Comparison of ENCODE assay signal across 37 cellular contexts in the genomic region with DNA sequence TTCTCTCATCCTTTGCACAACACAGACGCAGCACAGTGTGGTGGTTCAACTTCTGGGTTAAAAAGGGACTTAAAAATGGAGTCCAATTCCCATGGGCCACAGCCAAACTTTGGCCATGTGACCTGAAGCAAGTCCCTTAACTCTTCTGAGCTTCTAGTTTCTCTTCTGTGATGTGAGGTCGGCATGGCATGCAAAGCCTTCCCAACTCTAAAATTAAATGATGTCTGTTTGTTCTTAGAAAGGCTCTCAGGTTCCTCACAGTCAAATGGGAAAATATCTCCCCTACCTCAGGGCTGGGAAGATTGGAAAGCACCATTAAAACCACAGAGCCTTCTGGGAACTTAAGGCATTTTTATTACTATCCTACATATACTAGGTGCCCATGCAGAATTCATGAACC. TPM values are rescaled to one million over a fixed set of nuclear protein-coding genes. Genes with fewer than 3 reads are reported as not detected.
"Had no signal": no experiment of that assay in that cellular context is flagged by ENCODE, and none has a peak within 500 bp of the region (broad histone marks: within the 10 kb centered on the region; RNA-seq: fewer than 3 reads in every experiment).

No MANE protein-coding gene starts in this region.

- H3K9me3 ChIP-seq: adrenal gland, ascending aorta, breast epithelium, colonic mucosa, gastroesophageal sphincter had no signal

- H3K4me3 ChIP-seq: adrenal gland, ascending aorta, breast epithelium, cardiac muscle cell, colonic mucosa, dorsolateral prefrontal cortex, gastroesophageal sphincter had no signal

- H3K4me1 Mint-ChIP-seq: activated CD4-positive, alpha-beta T cell treated with anti-CD3 and anti-CD28 coated beads for 36 hours; activated CD4-positive, alpha-beta T cell treated with anti-CD3 and anti-CD28 coated beads, Interleukin-2, amount 10 ng/mL, durations not matched to agents 24 days and 14 days; activated CD8-positive, alpha-beta memory T cell treated with anti-CD3 and anti-CD28 coated beads, Interleukin-2, amount 10 ng/mL, durations not matched to agents 7 days and 5 days; activated naive CD4-positive, alpha-beta T cell treated with anti-CD3 and anti-CD28 coated beads, Interleukin-2, amount 50 U/mL, for 24 hours; activated naive CD8-positive, alpha-beta T cell treated with anti-CD3 and anti-CD28 coated beads for 36 hours; activated naive CD8-positive, alpha-beta T cell treated with anti-CD3 and anti-CD28 coated beads, Interleukin-2, amount 50 U/mL, for 24 hours; endodermal cell; T-cell had no signal

- H3K27me3 ChIP-seq: adrenal gland, ascending aorta, breast epithelium, cardiac muscle cell, colonic mucosa, dorsolateral prefrontal cortex, gastroesophageal sphincter had no signal

- H3K27ac ChIP-seq: adrenal gland, ascending aorta, breast epithelium, cardiac muscle cell, colonic mucosa, dorsolateral prefrontal cortex, gastroesophageal sphincter, WERI-Rb-1 had no signal

- DNase-seq: activated CD4-positive, alpha-beta memory T cell treated with anti-CD3 and anti-CD28 coated beads for 36 hours; activated CD4-positive, alpha-beta T cell treated with anti-CD3 and anti-CD28 coated beads for 36 hours; activated CD4-positive, alpha-beta T cell treated with anti-CD3 and anti-CD28 coated beads, Interleukin-2, amount 10 ng/mL, durations not matched to agents 24 days and 14 days; activated CD4-positive, CD25-positive, alpha-beta regulatory T cell; activated CD4-positive, CD25-positive, alpha-beta regulatory T cell treated with anti-CD3 and anti-CD28 coated beads, Interleukin-2, amount 50 U/mL, for 72 hours; activated CD8-positive, alpha-beta memory T cell treated with anti-CD3 and anti-CD28 coated beads, Interleukin-2, amount 10 ng/mL, durations not matched to agents 7 days and 5 days; activated CD8-positive, alpha-beta memory T cell treated with anti-CD3 and anti-CD28 coated beads, Interleukin-2, amount 50 U/mL, for 4 hours; activated CD8-positive, alpha-beta T cell treated with anti-CD3 and anti-CD28 coated beads, Interleukin-2, amount 10 ng/mL, durations not matched to agents 7 days and 5 days; activated effector memory CD4-positive, alpha-beta T cell treated with anti-CD3 and anti-CD28 coated beads, Interleukin-2, amount 50 U/mL, for 16 hours; activated naive CD4-positive, alpha-beta T cell treated with anti-CD3 and anti-CD28 coated beads for 36 hours; activated naive CD8-positive, alpha-beta T cell treated with anti-CD3 and anti-CD28 coated beads for 36 hours; activated naive CD8-positive, alpha-beta T cell treated with anti-CD3 and anti-CD28 coated beads, Interleukin-2, amount 50 U/mL, for 24 hours; activated T-cell treated with anti-CD3 and anti-CD28 coated beads, Interleukin-2, amount 50 U/mL, for 1 hour; activated T-cell treated with anti-CD3 and anti-CD28 coated beads, Interleukin-2, amount 50 U/mL, for 48 hours; adrenal gland; central memory CD4-positive, alpha-beta T cell; cerebellar nuclear complex; colonic mucosa; dorsolateral prefrontal cortex; effector memory CD4-positive, alpha-beta T cell; endodermal cell; foreskin melanocyte; head of caudate nucleus; T-cell; T-helper 9 cell; WERI-Rb-1 had no signal

- H3K27me3 Mint-ChIP-seq: activated CD4-positive, alpha-beta T cell treated with anti-CD3 and anti-CD28 coated beads, Interleukin-2, amount 10 ng/mL, durations not matched to agents 24 days and 14 days; activated naive CD8-positive, alpha-beta T cell treated with anti-CD3 and anti-CD28 coated beads, Interleukin-2, amount 50 U/mL, for 24 hours; dendritic cell treated with granulocyte-macrophage colony-stimulating factor and Interleukin-4, amounts not matched to agents 40 ng/mL and 50 ng/mL, for 4 days had no signal

- H3K36me3 ChIP-seq: adrenal gland, ascending aorta, breast epithelium, cardiac muscle cell, colonic mucosa, gastroesophageal sphincter, WERI-Rb-1 had no signal

- ATAC-seq: activated CD4-positive, alpha-beta T cell treated with anti-CD3 and anti-CD28 coated beads for 36 hours; activated CD8-positive, alpha-beta memory T cell treated with anti-CD3 and anti-CD28 coated beads, Interleukin-2, amount 10 ng/mL, durations not matched to agents 7 days and 5 days; activated CD8-positive, alpha-beta T cell treated with anti-CD3 and anti-CD28 coated beads, Interleukin-2, amount 10 ng/mL, durations not matched to agents 7 days and 5 days; activated naive CD8-positive, alpha-beta T cell treated with anti-CD3 and anti-CD28 coated beads, Interleukin-2, amount 50 U/mL, for 24 hours; esophagus mucosa; gastroesophageal sphincter; T-cell had no signal

- H3K36me3 Mint-ChIP-seq: activated CD4-positive, alpha-beta memory T cell treated with anti-CD3 and anti-CD28 coated beads for 36 hours; activated CD8-positive, alpha-beta memory T cell treated with anti-CD3 and anti-CD28 coated beads, Interleukin-2, amount 10 ng/mL, durations not matched to agents 7 days and 5 days; activated naive CD4-positive, alpha-beta T cell treated with anti-CD3 and anti-CD28 coated beads, Interleukin-2, amount 50 U/mL, for 24 hours; activated naive CD8-positive, alpha-beta T cell treated with anti-CD3 and anti-CD28 coated beads for 36 hours; brain; T-cell had no signal

- H3K4me1 ChIP-seq: ascending aorta, breast epithelium, colonic mucosa had no signal

- H3K4me3 Mint-ChIP-seq: activated CD4-positive, alpha-beta memory T cell treated with anti-CD3 and anti-CD28 coated beads for 36 hours; activated CD4-positive, alpha-beta T cell treated with anti-CD3 and anti-CD28 coated beads for 36 hours; activated CD4-positive, alpha-beta T cell treated with anti-CD3 and anti-CD28 coated beads, Interleukin-2, amount 10 ng/mL, durations not matched to agents 24 days and 14 days; activated CD8-positive, alpha-beta memory T cell treated with anti-CD3 and anti-CD28 coated beads, Interleukin-2, amount 10 ng/mL, durations not matched to agents 7 days and 5 days; activated CD8-positive, alpha-beta T cell treated with anti-CD3 and anti-CD28 coated beads, Interleukin-2, amount 10 ng/mL, durations not matched to agents 7 days and 5 days; activated naive CD4-positive, alpha-beta T cell treated with anti-CD3 and anti-CD28 coated beads for 36 hours; activated naive CD4-positive, alpha-beta T cell treated with anti-CD3 and anti-CD28 coated beads, Interleukin-2, amount 50 U/mL, for 24 hours; activated naive CD8-positive, alpha-beta T cell treated with anti-CD3 and anti-CD28 coated beads for 36 hours; activated naive CD8-positive, alpha-beta T cell treated with anti-CD3 and anti-CD28 coated beads, Interleukin-2, amount 50 U/mL, for 24 hours; activated T-helper 1 cell treated with anti-CD3 and anti-CD28 coated beads, Interleukin-12 subunit alpha, Interleukin-12 subunit beta, Interleukin-2, Interleukin-4 antibody, amounts not matched to agents 30 ng/mL and 10 ng/mL and 1 ng/mL, durations not matched to agents 14 hours and 24 hours and 36 hours; brain; dendritic cell treated with granulocyte-macrophage colony-stimulating factor and Interleukin-4, amounts not matched to agents 40 ng/mL and 50 ng/mL, for 4 days; endodermal cell; T-cell; T-helper 1 cell treated with Interleukin-12 subunit alpha and Interleukin-12 subunit beta and Interleukin-4 antibody, amounts not matched to agents 30 μg/mL and 1 μg/mL, for 36 hours had no signal

- H3K9me3 Mint-ChIP-seq: activated CD4-positive, alpha-beta memory T cell treated with anti-CD3 and anti-CD28 coated beads for 36 hours; activated CD4-positive, alpha-beta T cell treated with anti-CD3 and anti-CD28 coated beads, Interleukin-2, amount 10 ng/mL, durations not matched to agents 24 days and 14 days; activated naive CD4-positive, alpha-beta T cell treated with anti-CD3 and anti-CD28 coated beads for 36 hours; activated naive CD4-positive, alpha-beta T cell treated with anti-CD3 and anti-CD28 coated beads, Interleukin-2, amount 50 U/mL, for 24 hours; activated naive CD8-positive, alpha-beta T cell treated with anti-CD3 and anti-CD28 coated beads for 36 hours; activated naive CD8-positive, alpha-beta T cell treated with anti-CD3 and anti-CD28 coated beads, Interleukin-2, amount 50 U/mL, for 24 hours; activated T-helper 1 cell treated with anti-CD3 and anti-CD28 coated beads, Interleukin-12 subunit alpha, Interleukin-12 subunit beta, Interleukin-2, Interleukin-4 antibody, amounts not matched to agents 30 ng/mL and 10 ng/mL and 1 ng/mL, durations not matched to agents 14 hours and 24 hours and 36 hours; activated T-helper 2 cell treated with anti-CD3 and anti-CD28 coated beads, Interferon-gamma antibody, Interleukin-2, Interleukin-4, amounts not matched to agents 10 μg/mL and 5 μg/mL and 100 μg/mL, durations not matched to agents 14 hours and 24 hours and 36 hours; dendritic cell treated with granulocyte-macrophage colony-stimulating factor and Interleukin-4, amounts not matched to agents 40 ng/mL and 50 ng/mL, for 4 days; endodermal cell; T-cell; T-helper 1 cell treated with Interleukin-12 subunit alpha and Interleukin-12 subunit beta and Interleukin-4 antibody, amounts not matched to agents 30 μg/mL and 1 μg/mL, for 36 hours had no signal

- H3K27ac Mint-ChIP-seq: activated CD4-positive, alpha-beta memory T cell treated with anti-CD3 and anti-CD28 coated beads for 36 hours; activated CD4-positive, alpha-beta T cell treated with anti-CD3 and anti-CD28 coated beads for 36 hours; activated CD4-positive, alpha-beta T cell treated with anti-CD3 and anti-CD28 coated beads, Interleukin-2, amount 10 ng/mL, durations not matched to agents 24 days and 14 days; activated CD8-positive, alpha-beta memory T cell treated with anti-CD3 and anti-CD28 coated beads, Interleukin-2, amount 10 ng/mL, durations not matched to agents 7 days and 5 days; activated CD8-positive, alpha-beta T cell treated with anti-CD3 and anti-CD28 coated beads, Interleukin-2, amount 10 ng/mL, durations not matched to agents 7 days and 5 days; activated naive CD4-positive, alpha-beta T cell treated with anti-CD3 and anti-CD28 coated beads for 36 hours; activated naive CD4-positive, alpha-beta T cell treated with anti-CD3 and anti-CD28 coated beads, Interleukin-2, amount 50 U/mL, for 24 hours; activated naive CD8-positive, alpha-beta T cell treated with anti-CD3 and anti-CD28 coated beads for 36 hours; activated naive CD8-positive, alpha-beta T cell treated with anti-CD3 and anti-CD28 coated beads, Interleukin-2, amount 50 U/mL, for 24 hours; activated T-helper 1 cell treated with anti-CD3 and anti-CD28 coated beads, Interleukin-12 subunit alpha, Interleukin-12 subunit beta, Interleukin-2, Interleukin-4 antibody, amounts not matched to agents 30 ng/mL and 10 ng/mL and 1 ng/mL, durations not matched to agents 14 hours and 24 hours and 36 hours; activated T-helper 2 cell treated with anti-CD3 and anti-CD28 coated beads, Interferon-gamma antibody, Interleukin-2, Interleukin-4, amounts not matched to agents 10 μg/mL and 5 μg/mL and 100 μg/mL, durations not matched to agents 14 hours and 24 hours and 36 hours; brain; dendritic cell treated with granulocyte-macrophage colony-stimulating factor and Interleukin-4, amounts not matched to agents 40 ng/mL and 50 ng/mL, for 4 days; endodermal cell; T-cell; T-helper 1 cell treated with Interleukin-12 subunit alpha and Interleukin-12 subunit beta and Interleukin-4 antibody, amounts not matched to agents 30 μg/mL and 1 μg/mL, for 36 hours had no signal

RNA-seq across cellular contexts. Expression of a gene that starts 38.8 kb away (rescaled TPM):
- total RNA-seq: activated CD4-positive, alpha-beta T cell treated with anti-CD3 and anti-CD28 coated beads, Interleukin-2, amount 10 ng/mL, durations not matched to agents 24 days and 14 days; activated T-helper 1 cell treated with anti-CD3 and anti-CD28 coated beads, Interleukin-12 subunit alpha, Interleukin-12 subunit beta, Interleukin-2, Interleukin-4 antibody, amounts not matched to agents 30 ng/mL and 10 ng/mL and 1 ng/mL, durations not matched to agents 14 hours and 24 hours and 36 hours had no signal
